ENCODE assay signal across 4 cellular contexts in the genomic region with DNA sequence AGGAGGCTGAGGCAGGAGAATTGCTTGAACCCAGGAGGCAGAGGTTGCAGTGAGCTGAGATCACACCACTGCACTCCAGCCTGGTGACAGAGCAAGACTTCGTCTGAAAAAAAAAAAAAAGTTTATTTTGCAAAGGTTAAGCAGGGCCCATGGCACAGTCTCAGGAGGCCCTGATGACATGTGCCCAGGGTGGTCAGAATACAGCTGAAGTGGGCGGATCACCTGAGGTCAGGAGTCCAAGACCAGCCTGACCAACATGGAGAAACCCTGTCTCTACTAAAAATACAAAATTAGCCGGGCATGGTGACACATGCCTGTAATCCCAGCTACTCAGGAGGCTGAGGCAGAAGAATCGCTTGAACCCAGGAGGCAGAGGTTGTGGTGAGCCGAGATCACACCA. TPM values are rescaled to one million over a fixed set of nuclear protein-coding genes. Genes with fewer than 3 reads are reported as not detected.
"Had no signal": no experiment of that assay in that cellular context is flagged by ENCODE, and none has a peak within 500 bp of the region (broad histone marks: within the 10 kb centered on the region; RNA-seq: fewer than 3 reads in every experiment).

No MANE protein-coding gene starts in this region.

RNA-seq across cellular contexts. Expression of a gene that starts 35.0 kb away (rescaled TPM):
- total RNA-seq: IMR-90, M059J, Right ventricle myocardium superior, SJSA1 had no signal
- polyA plus RNA-seq: IMR-90 had no signal
